ENCODE assay signal across 9 cellular contexts in genomic region chr5:136134653-136135052, GRCh38. TPM values are rescaled to one million over a fixed set of nuclear protein-coding genes. Genes with fewer than 3 reads are reported as not detected.
A peak's percentile ranks its signal among the peaks of the same experiment; 100 is the strongest.
DNase-seq lines count a peak whose midpoint lies in the region; ATAC-seq and TF ChIP-seq lines count a peak whose summit lies in the region.
"Had no signal": no experiment of that assay in that cellular context is flagged by ENCODE, and none has a peak within 500 bp of the region (broad histone marks: within the 10 kb centered on the region; RNA-seq: fewer than 3 reads in every experiment).

No MANE protein-coding gene starts in this region.

- no peaks in the 10 kb centered on the region for H3F3A ChIP-seq in OCI-LY1 (ENCODE audit: insufficient read depth, low read length)

- no peak overlapping the region for H3K27ac ChIP-seq in CD4-positive, alpha-beta memory T cell (ENCODE audit: low read depth, low read length)
- H3K27ac ChIP-seq in OCI-LY1 (ENCODE audit: low read depth, low read length, poor library complexity, severe bottlenecking) = no peak overlapping the region

- H3K27me3 ChIP-seq in CD4-positive, alpha-beta memory T cell (ENCODE audit: insufficient read depth, low read length) = no peaks in the 10 kb centered on the region
- H3K27me3 ChIP-seq in OCI-LY1 (ENCODE audit: insufficient read depth, low read length) (no peaks in the 10 kb centered on the region), neuron (ENCODE audit: insufficient read depth, low read length) (no peaks in the 10 kb centered on the region)

- peaks cover 2 to 8% of the 10 kb centered on the region in 2 donors for H3K27me3 Mint-ChIP-seq in CD4-positive, alpha-beta memory T cell

- POLR2A ChIA-PET in CD4-positive, alpha-beta memory T cell (lab: Charles Lee; ENCODE audit: partially characterized antibody) = no interaction called here

- TF ChIP-seq CTCF in OCI-LY1 (IDR thresholded peaks at IDR 0.05; ENCODE audit: low read length) (no peak), epithelial cell of proximal tubule (conservative IDR thresholded peaks at IDR 0.05; ENCODE audit: low read depth, low read length) (no peak)

- H3K9me2 ChIP-seq in OCI-LY1 (ENCODE audit: low read depth, low read length) = no peaks in the 10 kb centered on the region

- no peak for ATAC-seq in GM18867 (IDR thresholded peaks at IDR 0.05; ENCODE audit: unreplicated experiment)

- H3K9me3 Mint-ChIP-seq in CD4-positive, alpha-beta memory T cell = no peaks in the 10 kb centered on the region

- no peak for DNase-seq in CD4-positive, alpha-beta memory T cell
- DNase-seq in epithelial cell of proximal tubule (ENCODE audit: low read depth) (no peak), DMS 273 treated with DMSO at 0.1 percent for 48 hours (lab: John Stamatoyannopoulos, UW) (no peak), HT-29 (ENCODE audit: low spot score) (no peak), NCI-H748 (lab: John Stamatoyannopoulos, UW; ENCODE audit: unreplicated experiment) (no peak)
- DNase-seq: GDM1 had no signal

- no peaks in the 10 kb centered on the region for H4K20me1 ChIP-seq in OCI-LY1 (ENCODE audit: insufficient read depth, low read length)

- peak overlapping the region; percentile 92 for H3K4me2 ChIP-seq in OCI-LY1 (ENCODE audit: low read length)

- H3K4me3 Mint-ChIP-seq in CD4-positive, alpha-beta memory T cell = peak overlapping the region in 7 of 8 donors; percentile 27 to 73 (median 54)

- H3K36me3 Mint-ChIP-seq in CD4-positive, alpha-beta memory T cell = no peaks in the 10 kb centered on the region

- peaks cover 33 to 56% (median 42%) of the 10 kb centered on the region in 4 donors for H3K4me1 Mint-ChIP-seq in CD4-positive, alpha-beta memory T cell

- H3K27ac Mint-ChIP-seq in CD4-positive, alpha-beta memory T cell = peak overlapping the region in 2 of 7 donors; percentile 55 to 81

- intact Hi-C loops in CD4-positive, alpha-beta memory T cell (cut with micrococcal nuclease) = loop anchor here (5.0 kb wide), 1 partner anchor 97 kb away; no protein-coding TSS in a partner anchor

- H3K9me3 ChIP-seq in CD4-positive, alpha-beta memory T cell (ENCODE audit: control insufficient read depth in 1 of 2, low read length in 2 of 2) = no peaks in the 10 kb centered on the region
- H3K9me3 ChIP-seq in OCI-LY1 (ENCODE audit: low read length) = no peaks in the 10 kb centered on the region
- peaks cover 2% of the 10 kb centered on the region for H3K9me3 ChIP-seq in neuron (ENCODE audit: low read length)

- H3K79me2 ChIP-seq in OCI-LY1 (ENCODE audit: insufficient read depth, low read length) = peaks cover 65% of the 10 kb centered on the region

- CTCF ChIA-PET in CD4-positive, alpha-beta memory T cell (lab: Charles Lee; ENCODE audit: partially characterized antibody) = no interaction called here

- no peaks in the 10 kb centered on the region for H3K36me3 ChIP-seq in CD4-positive, alpha-beta memory T cell (ENCODE audit: insufficient read depth, low read length)
- peaks cover 15% of the 10 kb centered on the region for H3K36me3 ChIP-seq in OCI-LY1 (ENCODE audit: insufficient read depth, low read length)
- no peaks in the 10 kb centered on the region for H3K36me3 ChIP-seq in neuron (ENCODE audit: insufficient read depth, low read length)

- peaks cover 24% of the 10 kb centered on the region for H3K4me1 ChIP-seq in CD4-positive, alpha-beta memory T cell (ENCODE audit: insufficient read depth, low read length)
- H3K4me1 ChIP-seq in OCI-LY1 (ENCODE audit: insufficient read depth, low read length, severe bottlenecking) (peaks cover 28% of the 10 kb centered on the region), neuron (ENCODE audit: insufficient read depth, low read length) (peaks cover 20% of the 10 kb centered on the region)

- H3K9ac ChIP-seq in OCI-LY1 (ENCODE audit: low read length) = peak overlapping the region; percentile 35

- no peak overlapping the region for H3K4me3 ChIP-seq in CD4-positive, alpha-beta memory T cell (ENCODE audit: low read length in 2 of 2)
- H3K4me3 ChIP-seq in OCI-LY1 (ENCODE audit: low read depth, low read length, poor library complexity, severe bottlenecking) (peak overlapping the region; percentile 90), epithelial cell of proximal tubule (ENCODE audit: low read depth, low read length) (peak overlapping the region; percentile 26), neuron (ENCODE audit: low read length) (peak overlapping the region; percentile 73)

- H2AFZ ChIP-seq in OCI-LY1 (ENCODE audit: low read length) = no peak overlapping the region
- no peak overlapping the region for H2AFZ ChIP-seq in neuron (ENCODE audit: low read depth, low read length)

RNA-seq across cellular contexts. Expression of gene SMAD5, which starts 2.0 kb away (rescaled TPM):
- 10 to 100 TPM; 25.7 to 27.3 TPM for total RNA-seq in CD4-positive, alpha-beta memory T cell
- 10 to 100 TPM; 13.6 to 13.8 TPM for polyA plus RNA-seq in CD4-positive, alpha-beta memory T cell
- total RNA-seq in epithelial cell of proximal tubule = 32.9 and 34.1 TPM in 2 replicates
- 12.4 and 14.5 TPM in 2 replicates for total RNA-seq in HT-29 (2014; rRNA removed; shearing (Covaris generic))

RNA-seq across cellular contexts. Expression of gene SMIM32, which starts 58.3 kb away (rescaled TPM):
- not detected for total RNA-seq in CD4-positive, alpha-beta memory T cell
- not detected for polyA plus RNA-seq in CD4-positive, alpha-beta memory T cell
- total RNA-seq in epithelial cell of proximal tubule = not detected in 2 replicates
- not detected in 2 replicates for total RNA-seq in HT-29 (2014; rRNA removed; shearing (Covaris generic))

Comparison
In these comparisons a context has a peak if more than half of its experiments do, and no peak if none do; other contexts are left out.
1. H3K4me3 ChIP-seq: peak in OCI-LY1 (single experiment), epithelial cell of proximal tubule (single experiment) and neuron (single experiment); none in CD4-positive, alpha-beta memory T cell (0 of 2).